In genomic region chr20:2859330-2860121, GRCh38 we compare ENCODE assay signal across 1 cellular context.
TF ChIP-seq lines count a peak whose summit lies in the region.

No MANE protein-coding gene starts in this region.

TF ChIP-seq in IMR-90, 13 proteins besides CTCF, POLR2A, EP300 and RAD21:
- TF ChIP-seq MXI1 (IDR thresholded peaks at IDR 0.05; ENCODE audit: borderline replicate concordance, low read depth, low read length), result no peak
- TF ChIP-seq RFX5 (IDR thresholded peaks at IDR 0.05; ENCODE audit: low read depth, low read length), result no peak
- TF ChIP-seq SMC3 (IDR thresholded peaks at IDR 0.05; ENCODE audit: low read depth, low read length), result no peak
- no peak for TF ChIP-seq USF2 (IDR thresholded peaks at IDR 0.05; ENCODE audit: low read depth, low read length)
- no peak for TF ChIP-seq ELK1 (IDR thresholded peaks at IDR 0.05; ENCODE audit: borderline replicate concordance, low read depth, low read length)
- TF ChIP-seq BHLHE40 (IDR thresholded peaks at IDR 0.05; ENCODE audit: low read depth, low read length), result no peak
- TF ChIP-seq MAFK (IDR thresholded peaks at IDR 0.05; ENCODE audit: low read depth, low read length), result no peak
- no peak for TF ChIP-seq FOS (IDR thresholded peaks at IDR 0.05; ENCODE audit: low read depth, low read length)
- TF ChIP-seq RCOR1 (IDR thresholded peaks at IDR 0.05; ENCODE audit: insufficient replicate concordance, low read length), result no peak
- TF ChIP-seq CHD1 (IDR thresholded peaks at IDR 0.05; ENCODE audit: low read depth, low read length), result no peak
- no peak for TF ChIP-seq MAZ (IDR thresholded peaks at IDR 0.05; ENCODE audit: borderline replicate concordance, low read depth, low read length)
- TF ChIP-seq NFE2L2 (IDR thresholded peaks at IDR 0.05; ENCODE audit: low read depth, low read length), result no peak
- TF ChIP-seq CEBPB (IDR thresholded peaks at IDR 0.05; ENCODE audit: low read depth, low read length), result no peak
